In the genomic region with DNA sequence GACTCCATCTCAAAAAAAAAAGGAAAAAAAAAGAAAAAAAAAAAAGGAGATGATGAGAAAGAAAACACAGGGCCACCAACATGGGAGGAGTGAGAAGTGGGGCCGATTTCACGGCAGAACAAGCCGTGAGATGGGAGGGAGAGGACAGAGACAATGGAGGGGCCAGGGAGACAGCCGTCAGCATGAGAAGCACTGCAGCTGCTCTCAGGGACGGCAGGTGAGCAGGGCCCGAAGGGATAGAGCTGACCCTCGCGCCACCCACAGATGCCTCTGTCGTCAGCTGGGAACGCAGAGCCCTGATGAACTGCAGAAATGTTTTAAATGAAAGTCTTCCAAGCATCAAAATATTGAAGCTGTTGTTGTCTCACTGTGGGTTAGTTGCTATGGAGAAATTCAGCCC, we compare ENCODE assay signal across 21 cellular contexts.
"Had no signal": no experiment of that assay in that cellular context is flagged by ENCODE, and none has a peak within 500 bp of the region (broad histone marks: within the 10 kb centered on the region; RNA-seq: fewer than 3 reads in every experiment).

No MANE protein-coding gene starts in this region.

- H3K27ac ChIP-seq: thyroid gland, VCaP had no signal

- H3K9me3 ChIP-seq: mucosa of descending colon, thyroid gland had no signal

- H3K27me3 Mint-ChIP-seq: activated T-cell treated with anti-CD3 and anti-CD28 coated beads, Interleukin-2, amount 50 U/mL, for 24 hours had no signal

- H3K4me1 Mint-ChIP-seq: activated T-helper 17 cell treated with anti-CD3 and anti-CD28 coated beads, Interleukin-2, amount 50 U/mL, for 72 hours; brain; memory B cell had no signal

- H3K27ac Mint-ChIP-seq: activated CD8-positive, alpha-beta T cell treated with anti-CD3 and anti-CD28 coated beads, Interleukin-2, amount 10 ng/mL, durations not matched to agents 7 days and 5 days; activated T-cell treated with anti-CD3 and anti-CD28 coated beads, Interleukin-2, amount 50 U/mL, for 24 hours; activated T-helper 17 cell treated with anti-CD3 and anti-CD28 coated beads, Interleukin-2, amount 50 U/mL, for 72 hours; brain; memory B cell had no signal

- H3K4me3 ChIP-seq: mucosa of descending colon, thyroid gland had no signal

- DNase-seq: activated CD4-positive, alpha-beta T cell treated with anti-CD3 and anti-CD28 coated beads, Interleukin-2, amount 50 U/mL, for 1 hour; activated CD4-positive, CD25-positive, alpha-beta regulatory T cell treated with anti-CD3 and anti-CD28 coated beads, Interleukin-2, amount 50 U/mL, for 72 hours; activated CD8-positive, alpha-beta T cell treated with anti-CD3 and anti-CD28 coated beads, Interleukin-2, amount 10 ng/mL, durations not matched to agents 7 days and 5 days; activated T-cell treated with anti-CD3 and anti-CD28 coated beads, Interleukin-2, amount 50 U/mL, for 24 hours; caudate nucleus; effector memory CD4-positive, alpha-beta T cell; hippocampal formation; left cardiac atrium; mucosa of descending colon; nucleus accumbens; stimulated activated CD4-positive, alpha-beta T cell treated with anti-CD3 and anti-CD28 coated beads, Interleukin-4, amount 100 ng/mL, for 24 hours; stimulated activated naive CD4-positive, alpha-beta T cell treated with Interleukin-2 at 50 U/mL for 16 hours; substantia nigra; thyroid gland had no signal

- H3K4me1 ChIP-seq: thyroid gland had no signal

- H3K4me3 Mint-ChIP-seq: activated CD8-positive, alpha-beta T cell treated with anti-CD3 and anti-CD28 coated beads, Interleukin-2, amount 10 ng/mL, durations not matched to agents 7 days and 5 days; activated T-cell treated with anti-CD3 and anti-CD28 coated beads, Interleukin-2, amount 50 U/mL, for 24 hours; activated T-helper 17 cell treated with anti-CD3 and anti-CD28 coated beads, Interleukin-2, amount 50 U/mL, for 72 hours; brain; memory B cell had no signal

- H3K9me3 Mint-ChIP-seq: activated naive CD4-positive, alpha-beta T cell treated with anti-CD3 and anti-CD28 coated beads, Interleukin-2, amount 50 U/mL, for 72 hours; activated T-cell treated with anti-CD3 and anti-CD28 coated beads, Interleukin-2, amount 50 U/mL, for 24 hours; activated T-helper 17 cell treated with anti-CD3 and anti-CD28 coated beads, Interleukin-2, amount 50 U/mL, for 72 hours had no signal

- ATAC-seq: activated CD8-positive, alpha-beta T cell treated with anti-CD3 and anti-CD28 coated beads, Interleukin-2, amount 10 ng/mL, durations not matched to agents 7 days and 5 days; activated naive CD4-positive, alpha-beta T cell treated with anti-CD3 and anti-CD28 coated beads, Interleukin-2, amount 50 U/mL, for 72 hours; activated T-helper 17 cell treated with anti-CD3 and anti-CD28 coated beads, Interleukin-2, amount 50 U/mL, for 72 hours; esophagus mucosa; left cardiac atrium; mucosa of descending colon; sciatic nerve had no signal

- H3K27me3 ChIP-seq: thyroid gland had no signal

- H3K36me3 ChIP-seq: thyroid gland had no signal

- H3K36me3 Mint-ChIP-seq: activated naive CD4-positive, alpha-beta T cell treated with anti-CD3 and anti-CD28 coated beads, Interleukin-2, amount 50 U/mL, for 72 hours had no signal
